Comparison of ENCODE assay signal across 10 cellular contexts in the genomic region with DNA sequence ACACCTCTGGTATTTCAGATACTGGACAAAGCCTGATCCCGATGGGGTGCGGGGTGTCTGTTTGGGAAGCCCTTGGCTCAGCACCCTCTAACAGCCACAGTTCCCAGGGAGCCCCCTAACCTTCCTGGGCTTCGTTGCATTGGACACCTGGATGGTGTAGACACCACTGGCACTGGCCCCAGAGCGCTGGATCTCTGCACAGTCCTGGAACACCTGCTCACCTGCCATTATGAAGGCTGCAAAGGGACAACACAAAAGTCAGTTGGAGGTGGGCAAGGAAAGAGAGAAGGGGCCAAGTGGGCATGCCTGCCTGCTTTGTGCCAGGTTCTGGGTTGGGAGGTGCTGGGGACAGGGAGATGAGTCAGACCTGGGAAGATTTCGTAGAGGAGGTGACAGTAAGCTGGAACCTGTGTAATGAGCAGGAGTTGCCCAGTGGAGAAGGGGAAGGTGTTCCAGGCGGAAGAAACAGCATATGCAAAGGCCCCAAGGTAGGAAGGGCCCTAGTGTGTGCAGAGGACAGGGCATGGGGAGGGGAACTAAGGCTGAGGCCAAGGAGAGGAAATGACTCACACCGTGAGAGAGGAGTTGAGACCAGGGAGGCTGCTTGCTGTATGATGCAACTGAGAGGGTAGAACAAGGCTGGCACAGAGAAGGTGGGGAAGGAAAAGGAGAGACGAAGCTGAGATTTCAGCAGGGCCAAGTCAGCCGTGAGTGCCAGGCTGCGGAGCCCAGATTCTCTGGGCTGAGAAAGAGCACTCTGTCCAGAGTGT. TPM values are rescaled to one million over a fixed set of nuclear protein-coding genes. Genes with fewer than 3 reads are reported as not detected.
DNase-seq lines count a peak whose midpoint lies in the region; ATAC-seq, FAIRE-seq and TF ChIP-seq lines count a peak whose summit lies in the region.
"Had no signal": no experiment of that assay in that cellular context is flagged by ENCODE, and none has a peak within 500 bp of the region (broad histone marks: within the 10 kb centered on the region; RNA-seq: fewer than 3 reads in every experiment).

No MANE protein-coding gene starts in this region.

- peaks cover 14% of the 10 kb centered on the region for H3K27me3 ChIP-seq in foreskin keratinocyte
- H3K27me3 ChIP-seq in ascending aorta: no peaks in the 10 kb centered on the region

- H3K9me3 ChIP-seq in ascending aorta: no peaks in the 10 kb centered on the region
- H3K9me3 ChIP-seq: SJSA1 had no signal

- peaks cover 8% of the 10 kb centered on the region for H3K4me1 ChIP-seq in foreskin keratinocyte
- no peaks in the 10 kb centered on the region for H3K4me1 ChIP-seq in ascending aorta

- intact Hi-C loops in ascending aorta (cut with DNase I): no loop called here

- peaks cover 15% of the 10 kb centered on the region for H3K27me3 Mint-ChIP-seq in WTC11 (ENCODE audit: low read depth)

- CTCF ChIA-PET in WTC11 (lab: Charles Lee): no interaction called here

- peaks cover 9% of the 10 kb centered on the region for H3K4me1 Mint-ChIP-seq in WTC11

- DNase-seq in AML-193 (lab: John Stamatoyannopoulos, UW) (peak; percentile 11 to 34), HTR-8/SVneo (ENCODE audit: insufficient read length, low spot score) (peak; percentile 56), WTC11 (ENCODE audit: low spot score) (no peak), foreskin keratinocyte (peak; percentile 48 to 80), SK-N-DZ (ENCODE audit: low spot score) (no peak), ascending aorta (ENCODE audit: low spot score in 2 of 2) (no peak)
- no peak for DNase-seq in activated CD4-positive, CD25-positive, alpha-beta regulatory T cell treated with anti-CD3 and anti-CD28 coated beads, Interleukin-2, amount 50 U/mL, for 72 hours

- POLR2A ChIA-PET in WTC11 (lab: Charles Lee): interaction anchor here (0.5 kb wide), 1 partner anchor 74 kb away, joined by 3 read pairs; no protein-coding TSS in a partner anchor

- no peak overlapping the region for H3K4me3 ChIP-seq in ascending aorta
- H3K4me3 ChIP-seq: SJSA1 had no signal

- no peaks in the 10 kb centered on the region for H3K36me3 ChIP-seq in ascending aorta
- H3K36me3 ChIP-seq: SJSA1 had no signal

- no peak overlapping the region for H3K4me3 Mint-ChIP-seq in WTC11
- H3K4me3 Mint-ChIP-seq: dendritic cell treated with granulocyte-macrophage colony-stimulating factor and Interleukin-4, amounts not matched to agents 40 ng/mL and 50 ng/mL, for 4 days had no signal

- no peak overlapping the region for H3K27ac Mint-ChIP-seq in WTC11
- H3K27ac Mint-ChIP-seq: dendritic cell treated with granulocyte-macrophage colony-stimulating factor and Interleukin-4, amounts not matched to agents 40 ng/mL and 50 ng/mL, for 4 days had no signal

- FAIRE-seq in HTR-8/SVneo (lab: Jason Lieb, UNC): peak; percentile 48

- no peaks in the 10 kb centered on the region for H3K36me3 Mint-ChIP-seq in WTC11

- H3K27ac ChIP-seq in foreskin keratinocyte: no peak overlapping the region
- no peak overlapping the region for H3K27ac ChIP-seq in ascending aorta
- H3K27ac ChIP-seq: SJSA1 had no signal

- TF ChIP-seq CTCF in WTC11 (IDR thresholded peaks at IDR 0.05) (no peak), foreskin keratinocyte (conservative IDR thresholded peaks at IDR 0.05) (no peak), ascending aorta (IDR thresholded peaks at IDR 0.05) (no peak)

- H3K9me3 Mint-ChIP-seq in WTC11: no peaks in the 10 kb centered on the region
- H3K9me3 Mint-ChIP-seq: dendritic cell treated with granulocyte-macrophage colony-stimulating factor and Interleukin-4, amounts not matched to agents 40 ng/mL and 50 ng/mL, for 4 days had no signal

- ATAC-seq in WTC11 (no peak), foreskin keratinocyte (peak; percentile 81), GM18505 (IDR thresholded peaks at IDR 0.05; ENCODE audit: unreplicated experiment) (no peak)

- no peak for TF ChIP-seq POLR2A in GM18505 (IDR thresholded peaks at IDR 0.05; ENCODE audit: borderline replicate concordance, extremely low read depth, insufficient read depth, insufficient read length)

TF ChIP-seq in WTC11, 78 proteins besides CTCF, POLR2A, EP300 and RAD21:
- TF ChIP-seq FOXP4 (CRISPR knock-in tag; IDR thresholded peaks at IDR 0.05): no peak
- peak; percentile 68; the same call in 1 of the 2 replicates for TF ChIP-seq GABPB1 (CRISPR knock-in tag; IDR thresholded peaks at IDR 0.05)
- TF ChIP-seq ZNF138 (CRISPR knock-in tag; conservative IDR thresholded peaks at IDR 0.05): no peak

RNA-seq across cellular contexts. Expression of gene ANGPT4, which starts 34.9 kb away (rescaled TPM):
- total RNA-seq in WTC11 (2021) (0.20 to 0.32 TPM (median 0.25 TPM) in 3 replicates), foreskin keratinocyte (not detected in 2 replicates), ascending aorta (5.7 TPM)
- not detected in 2 replicates for polyA plus RNA-seq in foreskin keratinocyte
- not detected in 2 replicates for polyA plus RNA-seq in SK-N-DZ (2014; cell fraction: cytosol; rRNA removed)
- polyA plus RNA-seq in SK-N-DZ (2014; cell fraction: nucleus; rRNA removed): not detected in 2 replicates
- total RNA-seq: SJSA1 had no signal

RNA-seq across cellular contexts. Expression of gene FAM110A, which starts 47.7 kb away (rescaled TPM):
- total RNA-seq in WTC11 (2021): 17.2 to 18.8 TPM (median 18.0 TPM) in 3 replicates
- 18.4 and 18.8 TPM in 2 replicates for total RNA-seq in foreskin keratinocyte
- 27.6 and 29.6 TPM in 2 replicates for polyA plus RNA-seq in foreskin keratinocyte
- 18.3 and 18.6 TPM in 2 replicates for polyA plus RNA-seq in SK-N-DZ (2014; cell fraction: cytosol; rRNA removed)
- polyA plus RNA-seq in SK-N-DZ (2014; cell fraction: nucleus; rRNA removed): 6.8 and 10.0 TPM in 2 replicates
- total RNA-seq in ascending aorta: 9.7 TPM

Comparison
In these comparisons a context has a peak if more than half of its experiments do, and no peak if none do; other contexts are left out.
1. DNase-seq: peak in AML-193 (2 of 2), HTR-8/SVneo (single experiment) and foreskin keratinocyte (2 of 2); none in WTC11 (single experiment), SK-N-DZ (single experiment), activated CD4-positive, CD25-positive, alpha-beta regulatory T cell treated with anti-CD3 and anti-CD28 coated beads, Interleukin-2, amount 50 U/mL, for 72 hours (single experiment) and ascending aorta (0 of 2).